26 cellular contexts compared by ENCODE assay signal in the genomic region with DNA sequence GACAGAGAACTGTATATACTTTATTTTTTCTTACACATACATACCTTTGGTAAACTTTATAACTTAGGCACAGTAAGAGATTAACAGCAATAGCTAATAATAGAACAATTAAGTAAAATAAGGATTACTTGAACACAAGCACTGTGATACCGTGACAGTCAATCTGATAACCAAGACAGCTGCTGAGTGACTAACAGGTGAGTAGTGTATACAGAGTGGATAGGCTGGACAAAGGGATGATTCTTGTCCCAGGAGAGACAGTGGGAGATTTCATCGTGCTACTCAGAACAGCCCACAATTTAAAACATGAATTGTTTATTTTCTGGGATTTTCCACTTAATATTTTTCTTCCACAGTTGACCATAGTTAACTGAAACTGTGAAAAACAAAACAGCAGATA.
"Had no signal": no experiment of that assay in that cellular context is flagged by ENCODE, and none has a peak within 500 bp of the region (broad histone marks: within the 10 kb centered on the region; RNA-seq: fewer than 3 reads in every experiment).

No MANE protein-coding gene starts in this region.

- H3K36me3 ChIP-seq: ascending aorta, cardiac muscle cell had no signal

- ATAC-seq: activated CD4-positive, CD25-positive, alpha-beta regulatory T cell treated with anti-CD3 and anti-CD28 coated beads, Interleukin-2, amount 50 U/mL, for 24 hours; activated CD8-positive, alpha-beta memory T cell treated with anti-CD3 and anti-CD28 coated beads, Interleukin-2, amount 10 ng/mL, durations not matched to agents 7 days and 5 days; activated CD8-positive, alpha-beta T cell treated with anti-CD3 and anti-CD28 coated beads, Interleukin-2, amount 10 ng/mL, durations not matched to agents 7 days and 5 days; activated naive CD4-positive, alpha-beta T cell treated with anti-CD3 and anti-CD28 coated beads, Interleukin-2, amount 50 U/mL, for 72 hours; activated naive CD8-positive, alpha-beta T cell treated with anti-CD3 and anti-CD28 coated beads, Interleukin-2, amount 50 U/mL, for 24 hours had no signal

- H3K9me3 ChIP-seq: ascending aorta had no signal

- H3K4me3 Mint-ChIP-seq: activated CD8-positive, alpha-beta memory T cell treated with anti-CD3 and anti-CD28 coated beads, Interleukin-2, amount 10 ng/mL, durations not matched to agents 7 days and 5 days; activated CD8-positive, alpha-beta T cell treated with anti-CD3 and anti-CD28 coated beads, Interleukin-2, amount 10 ng/mL, durations not matched to agents 7 days and 5 days; activated naive CD8-positive, alpha-beta T cell treated with anti-CD3 and anti-CD28 coated beads, Interleukin-2, amount 50 U/mL, for 24 hours; activated T-cell treated with anti-CD3 and anti-CD28 coated beads, Interleukin-2, amount 50 U/mL, for 24 hours; activated T-helper 1 cell treated with anti-CD3 and anti-CD28 coated beads, Interleukin-12 subunit alpha, Interleukin-12 subunit beta, Interleukin-2, Interleukin-4 antibody, amounts not matched to agents 30 ng/mL and 10 ng/mL and 1 ng/mL, durations not matched to agents 14 hours and 24 hours and 36 hours; brain; T-helper 1 cell treated with Interleukin-12 subunit alpha and Interleukin-12 subunit beta and Interleukin-4 antibody, amounts not matched to agents 30 μg/mL and 1 μg/mL, for 36 hours had no signal

- H3K36me3 Mint-ChIP-seq: activated CD8-positive, alpha-beta memory T cell treated with anti-CD3 and anti-CD28 coated beads, Interleukin-2, amount 10 ng/mL, durations not matched to agents 7 days and 5 days; brain had no signal

- H3K9me3 Mint-ChIP-seq: activated naive CD8-positive, alpha-beta T cell treated with anti-CD3 and anti-CD28 coated beads, Interleukin-2, amount 50 U/mL, for 24 hours; activated T-cell treated with anti-CD3 and anti-CD28 coated beads, Interleukin-2, amount 50 U/mL, for 24 hours; activated T-helper 1 cell treated with anti-CD3 and anti-CD28 coated beads, Interleukin-12 subunit alpha, Interleukin-12 subunit beta, Interleukin-2, Interleukin-4 antibody, amounts not matched to agents 30 ng/mL and 10 ng/mL and 1 ng/mL, durations not matched to agents 14 hours and 24 hours and 36 hours had no signal

- H3K27ac ChIP-seq: ascending aorta, cardiac muscle cell had no signal

- H3K27me3 Mint-ChIP-seq: activated CD8-positive, alpha-beta memory T cell treated with anti-CD3 and anti-CD28 coated beads, Interleukin-2, amount 10 ng/mL, durations not matched to agents 7 days and 5 days; activated naive CD8-positive, alpha-beta T cell treated with anti-CD3 and anti-CD28 coated beads, Interleukin-2, amount 50 U/mL, for 24 hours had no signal

- H3K4me3 ChIP-seq: ascending aorta, cardiac muscle cell had no signal

- H3K27me3 ChIP-seq: ascending aorta, cardiac muscle cell had no signal

- DNase-seq: activated CD4-positive, alpha-beta T cell treated with anti-CD3 and anti-CD28 coated beads for 4 hours; activated CD8-positive, alpha-beta memory T cell treated with anti-CD3 and anti-CD28 coated beads, Interleukin-2, amount 10 ng/mL, durations not matched to agents 7 days and 5 days; activated CD8-positive, alpha-beta T cell treated with anti-CD3 and anti-CD28 coated beads, Interleukin-2, amount 10 ng/mL, durations not matched to agents 7 days and 5 days; activated effector memory CD4-positive, alpha-beta T cell treated with Interleukin-2 at 50 U/mL for 16 hours; activated naive CD4-positive, alpha-beta T cell; activated naive CD8-positive, alpha-beta T cell treated with anti-CD3 and anti-CD28 coated beads, Interleukin-2, amount 50 U/mL, for 24 hours; activated T-cell treated with anti-CD3 and anti-CD28 coated beads, Interleukin-2, amount 50 U/mL, for 24 hours; amniotic stem cell; KG1; MM.1S; NCI-H1105; NCI-H1436; NCI-H187 treated with DMSO at 0.1 percent for 48 hours; NCI-H2171; NCI-H2227 treated with DMSO at 0.1 percent for 48 hours; NCI-H446 treated with DMSO at 0.1 percent for 48 hours; NCI-H524 treated with DMSO at 0.1 percent for 48 hours; NCI-H82; SHP77 had no signal

- H3K4me1 ChIP-seq: ascending aorta had no signal

- H3K4me1 Mint-ChIP-seq: activated CD8-positive, alpha-beta memory T cell treated with anti-CD3 and anti-CD28 coated beads, Interleukin-2, amount 10 ng/mL, durations not matched to agents 7 days and 5 days had no signal

- H3K27ac Mint-ChIP-seq: activated CD8-positive, alpha-beta memory T cell treated with anti-CD3 and anti-CD28 coated beads, Interleukin-2, amount 10 ng/mL, durations not matched to agents 7 days and 5 days; activated CD8-positive, alpha-beta T cell treated with anti-CD3 and anti-CD28 coated beads, Interleukin-2, amount 10 ng/mL, durations not matched to agents 7 days and 5 days; activated naive CD4-positive, alpha-beta T cell treated with anti-CD3 and anti-CD28 coated beads, Interleukin-2, amount 50 U/mL, for 72 hours; activated naive CD8-positive, alpha-beta T cell treated with anti-CD3 and anti-CD28 coated beads, Interleukin-2, amount 50 U/mL, for 24 hours; activated T-cell treated with anti-CD3 and anti-CD28 coated beads, Interleukin-2, amount 50 U/mL, for 24 hours; activated T-helper 1 cell treated with anti-CD3 and anti-CD28 coated beads, Interleukin-12 subunit alpha, Interleukin-12 subunit beta, Interleukin-2, Interleukin-4 antibody, amounts not matched to agents 30 ng/mL and 10 ng/mL and 1 ng/mL, durations not matched to agents 14 hours and 24 hours and 36 hours; brain; T-helper 1 cell treated with Interleukin-12 subunit alpha and Interleukin-12 subunit beta and Interleukin-4 antibody, amounts not matched to agents 30 μg/mL and 1 μg/mL, for 36 hours had no signal
